Comparison of ENCODE assay signal across 8 cellular contexts in the genomic region with DNA sequence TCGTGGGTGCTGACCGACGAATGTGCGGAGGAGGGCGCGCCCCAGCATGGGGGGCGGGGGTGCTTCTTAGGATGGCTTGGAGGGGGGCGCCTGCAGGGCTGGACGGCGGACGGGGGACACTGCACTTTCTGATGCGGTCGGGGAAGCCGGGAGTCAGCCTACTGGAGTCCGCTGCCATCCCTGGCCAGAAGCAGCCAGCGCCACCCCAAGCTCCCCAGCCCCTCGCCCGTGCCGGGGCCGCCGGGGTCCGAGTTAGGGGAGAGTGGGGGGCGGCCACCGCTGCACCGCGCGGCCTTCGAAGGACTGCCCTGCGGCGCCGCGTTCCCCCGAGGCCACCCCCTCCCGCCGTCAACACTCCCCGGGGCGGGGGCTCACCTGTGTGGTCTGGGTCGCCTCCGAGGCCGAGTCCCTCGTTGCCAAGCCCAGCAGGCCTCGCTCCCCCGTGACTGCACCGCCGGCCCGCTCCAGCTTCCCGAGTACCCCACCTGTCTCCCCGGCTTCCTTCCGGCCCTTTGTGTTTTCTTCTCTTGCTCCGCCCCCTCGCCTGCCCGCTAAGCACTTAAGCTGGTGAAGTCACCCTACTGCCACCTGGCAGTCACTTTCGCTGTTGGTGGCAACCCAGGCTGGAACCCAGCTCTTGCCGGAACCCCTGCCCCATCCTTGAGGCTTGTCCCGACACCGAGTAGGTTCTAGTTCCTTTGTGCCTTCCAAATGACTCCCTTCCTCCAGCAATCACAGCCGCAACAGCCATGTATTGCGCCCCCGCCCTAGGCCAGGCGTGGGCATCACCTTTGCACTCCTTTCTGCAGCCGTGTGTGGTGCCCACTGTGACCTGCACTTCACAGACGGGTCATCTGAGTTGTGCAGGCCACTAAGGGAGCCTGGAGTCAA. TPM values are rescaled to one million over a fixed set of nuclear protein-coding genes. Genes with fewer than 3 reads are reported as not detected.
DNase-seq lines count a peak whose midpoint lies in the region; ATAC-seq lines count a peak whose summit lies in the region.

A gene with protein sequence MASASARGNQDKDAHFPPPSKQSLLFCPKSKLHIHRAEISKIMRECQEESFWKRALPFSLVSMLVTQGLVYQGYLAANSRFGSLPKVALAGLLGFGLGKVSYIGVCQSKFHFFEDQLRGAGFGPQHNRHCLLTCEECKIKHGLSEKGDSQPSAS (minus strand): TSS at position 492 of the 891 bp plus-strand sequence. CDS start 2,225 bp downstream, outside the sequence.

- H3K27me3 ChIP-seq in mononuclear cell (ENCODE audit: insufficient read depth, low read length) = no peaks in the 10 kb centered on the region

- peak; percentile 47 for DNase-seq in AG08396 (ENCODE audit: low spot score)
- DNase-seq in NCI-H2227 treated with DMSO at 0.1 percent for 48 hours (lab: John Stamatoyannopoulos, UW) = peak; percentile 38
- DNase-seq in activated CD4-positive, alpha-beta T cell treated with anti-CD3 and anti-CD28 coated beads, Interleukin-2, amount 50 U/mL, for 48 hours = peak; percentile 78 to 84
- DNase-seq in effector CD4-positive, alpha-beta T cell = peak; percentile 79
- DNase-seq in stimulated activated CD8-positive, alpha-beta memory T cell treated with anti-CD3 and anti-CD28 coated beads, Interleukin-4, amount 100 ng/mL, for 4 hours (ENCODE audit: low read depth in 2 of 2, low spot score in 1 of 2) = peak; percentile 58 to 72

- peak within 1 kb of the TSS; percentile 57 for H3K4me3 ChIP-seq in mononuclear cell (ENCODE audit: low read length)

- H3K9me3 ChIP-seq in mononuclear cell (ENCODE audit: low read depth, low read length) = no peaks in the 10 kb centered on the region

- peak; percentile 98 for ATAC-seq in GM18909 (IDR thresholded peaks at IDR 0.05; ENCODE audit: poor library complexity, unreplicated experiment)
- peak; percentile 95 for ATAC-seq in HG03159 (IDR thresholded peaks at IDR 0.05; ENCODE audit: unreplicated experiment)

- H3K4me1 ChIP-seq in mononuclear cell (ENCODE audit: insufficient read depth, low read length) = peaks cover 23% of the 10 kb centered on the region

RNA-seq across cellular contexts. Expression of the gene that starts here (rescaled TPM):
- total RNA-seq in mononuclear cell = 25.0 TPM

Comparison
In these comparisons a context has a peak if more than half of its experiments do, and no peak if none do; other contexts are left out.
1. Peak in every context shown above with its lines: DNase-seq, ATAC-seq and H3K4me3 ChIP-seq.